11 cellular contexts compared by ENCODE assay signal in genomic region chr12:84508943-84509342, GRCh38.
DNase-seq lines count a peak whose midpoint lies in the region; ATAC-seq and TF ChIP-seq lines count a peak whose summit lies in the region.
"Had no signal": no experiment of that assay in that cellular context is flagged by ENCODE, and none has a peak within 500 bp of the region (broad histone marks: within the 10 kb centered on the region; RNA-seq: fewer than 3 reads in every experiment).

No MANE protein-coding gene starts in this region.

- intact Hi-C loops in esophagus squamous epithelium (cut with DNase I) = no loop called here

- no peaks in the 10 kb centered on the region for H3K36me3 ChIP-seq in esophagus squamous epithelium
- no peaks in the 10 kb centered on the region for H3K36me3 ChIP-seq in trophoblast cell (ENCODE audit: control insufficient read depth in 1 of 2, insufficient read depth in 2 of 2, low read length in 2 of 2)
- H3K36me3 ChIP-seq: esophagus muscularis mucosa had no signal

- H3K4me2 ChIP-seq in trophoblast cell (ENCODE audit: low read length) = no peak overlapping the region

- no peaks in the 10 kb centered on the region for H3K79me2 ChIP-seq in trophoblast cell (ENCODE audit: control insufficient read depth, insufficient read depth, low read length, poor library complexity)

- no peak overlapping the region for H3K4me3 ChIP-seq in esophagus squamous epithelium
- no peak overlapping the region for H3K4me3 ChIP-seq in trophoblast cell (ENCODE audit: low read depth, low read length)
- no peak overlapping the region for H3K4me3 ChIP-seq in coronary artery
- H3K4me3 ChIP-seq: esophagus muscularis mucosa had no signal

- H3K27ac ChIP-seq in esophagus squamous epithelium = peak overlapping the region; percentile 31 to 68 (median 56)
- no peak overlapping the region for H3K27ac ChIP-seq in trophoblast cell (ENCODE audit: low read depth, low read length)
- peak overlapping the region in 1 of 2 donors; percentile 31 for H3K27ac ChIP-seq in coronary artery

- 11 to 14% methylated on average over 1 of the region's 1 CpG for WGBS in esophagus squamous epithelium, 2 donors
- no CpG with 5 or more reads among the region's 1 CpG for WGBS in trophoblast cell (ENCODE audit: extremely low coverage, insufficient coverage, insufficient read length)

- no peak overlapping the region for H2BK12ac ChIP-seq in trophoblast cell (ENCODE audit: low read length)

- no peak overlapping the region for H2BK5ac ChIP-seq in trophoblast cell (ENCODE audit: low read depth, low read length, poor library complexity)

- no peak overlapping the region for H2AK5ac ChIP-seq in trophoblast cell (ENCODE audit: low read length)

- no peak for TF ChIP-seq POLR2A in esophagus squamous epithelium (IDR thresholded peaks at IDR 0.05)

- H3K23ac ChIP-seq in trophoblast cell (ENCODE audit: low read length) = no peak overlapping the region

- peak overlapping the region; percentile 38 for H2BK120ac ChIP-seq in trophoblast cell (ENCODE audit: insufficient read depth, low read length, poor library complexity)

- no peak overlapping the region for H3K9ac ChIP-seq in trophoblast cell (ENCODE audit: low read length)

- H3K14ac ChIP-seq in trophoblast cell (ENCODE audit: low read length) = no peak overlapping the region

- H3K18ac ChIP-seq in trophoblast cell (ENCODE audit: low read length) = no peak overlapping the region

- H3K27me3 ChIP-seq in esophagus squamous epithelium (no peaks in the 10 kb centered on the region), trophoblast cell (ENCODE audit: insufficient read depth, low read length) (no peaks in the 10 kb centered on the region)
- H3K27me3 ChIP-seq: esophagus muscularis mucosa had no signal

- no peak overlapping the region for H3K4ac ChIP-seq in trophoblast cell (ENCODE audit: low read depth, low read length)

- TF ChIP-seq CTCF in esophagus squamous epithelium (IDR thresholded peaks at IDR 0.05) = no peak
- no peak for TF ChIP-seq CTCF in coronary artery (IDR thresholded peaks at IDR 0.05)

- no peak overlapping the region for H4K8ac ChIP-seq in trophoblast cell (ENCODE audit: low read depth, low read length)

- H4K12ac ChIP-seq in trophoblast cell (ENCODE audit: low read depth, low read length) = no peak overlapping the region

- H4K91ac ChIP-seq in trophoblast cell (ENCODE audit: low read depth, low read length) = no peak overlapping the region

- DNase-seq in NCI-H226 (peak; percentile 75), esophagus squamous epithelium (lab: John Stamatoyannopoulos, UW) (no peak), trophoblast cell (no peak), coronary artery (ENCODE audit: low spot score) (no peak), NCI-H2107 (lab: John Stamatoyannopoulos, UW) (no peak)
- DNase-seq in activated naive CD4-positive, alpha-beta T cell treated with Interleukin-2 at 50 U/mL for 16 hours = no peak
- DNase-seq: retina, T-helper 17 cell had no signal

- H2AFZ ChIP-seq in trophoblast cell (ENCODE audit: insufficient read depth, low read length, poor library complexity) = no peak overlapping the region

- H3K79me1 ChIP-seq in trophoblast cell (ENCODE audit: low read length) = peaks cover 1% of the 10 kb centered on the region

- peaks cover 4 to 26% (median 13%) of the 10 kb centered on the region in 3 donors for H3K4me1 ChIP-seq in esophagus squamous epithelium
- H3K4me1 ChIP-seq in trophoblast cell (ENCODE audit: control insufficient read depth in 1 of 2, insufficient read depth in 2 of 2, low read length in 2 of 2) = no peaks in the 10 kb centered on the region

- no peaks in the 10 kb centered on the region for H3K9me3 ChIP-seq in esophagus squamous epithelium
- no peaks in the 10 kb centered on the region for H3K9me3 ChIP-seq in trophoblast cell (ENCODE audit: insufficient read depth, low read depth, low read length)
- H3K9me3 ChIP-seq: esophagus muscularis mucosa had no signal

- ATAC-seq in GM18511 (IDR thresholded peaks at IDR 0.05; ENCODE audit: unreplicated experiment) (peak; percentile 5), GM21737 (IDR thresholded peaks at IDR 0.05; ENCODE audit: unreplicated experiment) (no peak)
- ATAC-seq: T-helper 17 cell had no signal
